21 cellular contexts compared by ENCODE assay signal in genomic region chr5:152884006-152884405, GRCh38.
"Had no signal": no experiment of that assay in that cellular context is flagged by ENCODE, and none has a peak within 500 bp of the region (broad histone marks: within the 10 kb centered on the region; RNA-seq: fewer than 3 reads in every experiment).

No MANE protein-coding gene starts in this region.

- H3K27me3 ChIP-seq: dorsolateral prefrontal cortex, gastrocnemius medialis, heart right ventricle, sigmoid colon, testis, transverse colon had no signal

- DNase-seq: cortex of kidney; dorsolateral prefrontal cortex; effector CD8-positive, alpha-beta T cell; gastrocnemius medialis; heart right ventricle; hypothalamus; immature natural killer cell; left ventricle myocardium inferior; lower lobe of right lung; midbrain; naive B cell; sigmoid colon; stimulated activated CD4-positive, alpha-beta T cell treated with anti-CD3 and anti-CD28 coated beads, Interleukin-2, amount 100 ng/mL, for 24 hours; stimulated activated CD4-positive, alpha-beta T cell treated with anti-CD3 and anti-CD28 coated beads, Interleukin-4, amount 100 ng/mL, for 4 hours; stimulated activated naive B cell treated with anti-CD40 and anti-IgM and Interleukin-4, amounts not matched to agents 10 μg/mL and 1 μg/mL and 100 μg/mL, for 72 hours; stimulated activated naive CD8-positive, alpha-beta T cell treated with anti-CD3 and anti-CD28 coated beads, Interleukin-15, amount 100 ng/mL, for 72 hours; testis; transverse colon had no signal

- H3K4me1 ChIP-seq: gastrocnemius medialis, heart right ventricle, left ventricle myocardium inferior, lower lobe of right lung, parathyroid adenoma, prostate gland, sigmoid colon, testis, transverse colon had no signal

- ATAC-seq: gastrocnemius medialis; heart right ventricle; lower lobe of right lung; stimulated activated naive B cell treated with anti-CD40 and anti-IgM and Interleukin-4, amounts not matched to agents 10 μg/mL and 1 μg/mL and 100 μg/mL, for 72 hours; stimulated activated naive CD8-positive, alpha-beta T cell treated with anti-CD3 and anti-CD28 coated beads, Interleukin-15, amount 100 ng/mL, for 72 hours had no signal

- H3K27ac ChIP-seq: dorsolateral prefrontal cortex, gastrocnemius medialis, heart right ventricle, left ventricle myocardium inferior, lower lobe of right lung, parathyroid adenoma, prostate gland, sigmoid colon, skin epidermis, testis, transverse colon had no signal

- H3K36me3 ChIP-seq: gastrocnemius medialis, heart right ventricle, left ventricle myocardium inferior, lower lobe of right lung, prostate gland, sigmoid colon, transverse colon had no signal

- H3K9me3 ChIP-seq: gastrocnemius medialis, lower lobe of right lung, prostate gland, testis, transverse colon had no signal

- H3K4me3 ChIP-seq: dorsolateral prefrontal cortex, gastrocnemius medialis, heart right ventricle, left ventricle myocardium inferior, lower lobe of right lung, prostate gland, sigmoid colon, skin epidermis, testis, transverse colon had no signal
